16 cellular contexts compared by ENCODE assay signal in the genomic region with DNA sequence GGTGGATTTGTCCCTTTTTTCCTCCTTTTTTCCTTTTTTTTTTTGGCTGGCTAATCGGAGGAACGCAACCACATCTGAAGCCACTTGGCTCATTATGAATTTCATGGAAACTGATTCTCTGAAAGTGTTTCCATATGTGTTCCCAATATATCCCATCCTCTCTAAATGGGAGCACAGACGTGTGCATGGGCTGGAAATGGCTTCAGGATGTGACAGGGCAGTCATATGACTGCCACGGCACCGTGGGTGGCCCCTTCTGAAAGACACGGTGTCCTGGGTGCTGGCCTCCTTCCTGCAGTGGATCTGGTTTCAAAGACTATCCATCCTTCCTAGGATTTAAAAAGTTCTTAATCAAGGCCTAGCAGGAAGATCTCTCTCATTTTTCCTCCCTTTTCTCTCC.
DNase-seq lines count a peak whose midpoint lies in the region; ATAC-seq, FAIRE-seq and TF ChIP-seq lines count a peak whose summit lies in the region.
"Had no signal": no experiment of that assay in that cellular context is flagged by ENCODE, and none has a peak within 500 bp of the region (broad histone marks: within the 10 kb centered on the region; RNA-seq: fewer than 3 reads in every experiment).

No MANE protein-coding gene starts in this region.

- peaks cover 43% of the 10 kb centered on the region for H3K4me1 ChIP-seq in SJSA1 (replicated peaks)
- H3K4me1 ChIP-seq in kidney (ENCODE audit: control insufficient read depth in 1 of 2, insufficient read depth in 1 of 2, low read depth in 1 of 2, low read length in 2 of 2) = peaks cover 0 to 3% of the 10 kb centered on the region in 2 donors

- FAIRE-seq in kidney (lab: Jason Lieb, UNC) (no peak), GM12892 (lab: Jason Lieb, UNC) (no peak)
- FAIRE-seq: GM18507 had no signal

- H3K9ac ChIP-seq in kidney (ENCODE audit: low read length in 2 of 2) = no peak overlapping the region
- H3K9ac ChIP-seq: KMS-11 had no signal

- peak; percentile 52 for DNase-seq in GM03348 (ENCODE audit: low spot score)
- peak; percentile 87 to 90 for DNase-seq in SJSA1 (ENCODE audit: low read depth in 1 of 2, low spot score in 2 of 2)
- DNase-seq in kidney = peak; percentile 81
- DNase-seq in stromal cell of bone marrow (ENCODE audit: low read depth) = peak; percentile 13
- no peak for DNase-seq in GM12892 (ENCODE audit: insufficient read length)
- no peak for DNase-seq in NCI-H446 treated with DMSO at 0.1 percent for 48 hours (lab: John Stamatoyannopoulos, UW)
- DNase-seq: activated CD4-positive, alpha-beta T cell treated with anti-CD3 and anti-CD28 coated beads, Interleukin-2, amount 10 ng/mL, durations not matched to agents 24 days and 14 days; CD8-positive, alpha-beta T cell; foreskin melanocyte; GDM1; NCI-H1417 treated with DMSO at 0.1 percent for 48 hours; NCI-H510A; PC-9 had no signal

- no peak for TF ChIP-seq POLR2A in GM12892 (IDR thresholded peaks at IDR 0.05; ENCODE audit: low read depth, low read length)

- intact Hi-C loops in kidney (cut with DNase I) = no loop called here

- no peaks in the 10 kb centered on the region for H3K27me3 ChIP-seq in SJSA1 (replicated peaks)

- H3K9me3 ChIP-seq in SJSA1 (replicated peaks) = no peaks in the 10 kb centered on the region
- no peaks in the 10 kb centered on the region for H3K9me3 ChIP-seq in kidney (ENCODE audit: control insufficient read depth in 1 of 2, low read length in 2 of 2)

- TF ChIP-seq CTCF in kidney (IDR thresholded peaks at IDR 0.05; ENCODE audit: borderline replicate concordance, extremely low read depth, insufficient read depth) = no peak

- H3K4me3 ChIP-seq in SJSA1 (no peak overlapping the region), kidney (ENCODE audit: low read length in 2 of 2) (no peak overlapping the region)
- H3K4me3 ChIP-seq: PC-9 had no signal

- no peak for ATAC-seq in HG03378 (IDR thresholded peaks at IDR 0.05; ENCODE audit: unreplicated experiment)
- ATAC-seq: CD8-positive, alpha-beta T cell had no signal

- H3K27ac ChIP-seq in SJSA1 = peak overlapping the region; percentile 75
- no peak overlapping the region for H3K27ac ChIP-seq in kidney (ENCODE audit: low read depth in 2 of 2, low read length in 2 of 2)
- H3K27ac ChIP-seq: KMS-11, PC-9 had no signal

- H3K36me3 ChIP-seq in SJSA1 = peaks cover 27% of the 10 kb centered on the region
- H3K36me3 ChIP-seq in kidney (ENCODE audit: control insufficient read depth in 1 of 2, insufficient read depth in 2 of 2, low read length in 2 of 2) = no peaks in the 10 kb centered on the region

Comparison
In these comparisons a context has a peak if more than half of its experiments do, and no peak if none do; other contexts are left out.
1. DNase-seq: peak in GM03348 (single experiment), SJSA1 (2 of 2), kidney (single experiment) and stromal cell of bone marrow (single experiment); none in GM12892 (single experiment) and NCI-H446 treated with DMSO at 0.1 percent for 48 hours (single experiment).